Comparison of ENCODE assay signal across 10 cellular contexts in genomic region chr3:158420654-158421396, GRCh38.
DNase-seq lines count a peak whose midpoint lies in the region; ATAC-seq and TF ChIP-seq lines count a peak whose summit lies in the region.
"Had no signal": no experiment of that assay in that cellular context is flagged by ENCODE, and none has a peak within 500 bp of the region (broad histone marks: within the 10 kb centered on the region; RNA-seq: fewer than 3 reads in every experiment).

No MANE protein-coding gene starts in this region.

- peak; percentile 91 for ATAC-seq in GM19463 (IDR thresholded peaks at IDR 0.05; ENCODE audit: unreplicated experiment)
- ATAC-seq in HG03175 (IDR thresholded peaks at IDR 0.05; ENCODE audit: unreplicated experiment) = peak; percentile 90
- ATAC-seq: HCT116 had no signal

- TF ChIP-seq CTCF in GM10248 (IDR thresholded peaks at IDR 0.05; ENCODE audit: control extremely low read depth, extremely low read depth, low read depth, missing control alignments) = no peak

- peak overlapping the region; percentile 38 for H3K27ac ChIP-seq in epithelial cell of prostate
- H3K27ac ChIP-seq: parathyroid adenoma had no signal

- DNase-seq in GM10248 (ENCODE audit: extremely low spot score) (peak; percentile 4), epithelial cell of prostate (ENCODE audit: low read depth, low spot score) (peak; percentile 87), NOMO-1 treated with DMSO at 0.1 percent for 48 hours (lab: John Stamatoyannopoulos, UW; ENCODE audit: unreplicated experiment) (no peak), globus pallidus (ENCODE audit: low spot score) (no peak), NCI-H510A treated with DMSO at 0.1 percent for 48 hours (lab: John Stamatoyannopoulos, UW) (no peak), amygdala (lab: John Stamatoyannopoulos, UW) (no peak)

- CTCF ChIA-PET in GM10248 (lab: Yijun Ruan, JAX) = interaction anchor here (0.7 to 2.6 kb wide), 4 partner anchors 12 to 545 kb away, joined by 3 to 13 read pairs (median 3); no protein-coding TSS in a partner anchor

- POLR2A ChIA-PET in GM10248 (lab: Yijun Ruan, JAX) = no interaction called here

Comparison
In these comparisons a context has a peak if more than half of its experiments do, and no peak if none do; other contexts are left out.
1. DNase-seq: peak in GM10248 (single experiment) and epithelial cell of prostate (single experiment); none in NOMO-1 treated with DMSO at 0.1 percent for 48 hours (single experiment), globus pallidus (single experiment), NCI-H510A treated with DMSO at 0.1 percent for 48 hours (single experiment) and amygdala (0 of 56).